In the genomic region with DNA sequence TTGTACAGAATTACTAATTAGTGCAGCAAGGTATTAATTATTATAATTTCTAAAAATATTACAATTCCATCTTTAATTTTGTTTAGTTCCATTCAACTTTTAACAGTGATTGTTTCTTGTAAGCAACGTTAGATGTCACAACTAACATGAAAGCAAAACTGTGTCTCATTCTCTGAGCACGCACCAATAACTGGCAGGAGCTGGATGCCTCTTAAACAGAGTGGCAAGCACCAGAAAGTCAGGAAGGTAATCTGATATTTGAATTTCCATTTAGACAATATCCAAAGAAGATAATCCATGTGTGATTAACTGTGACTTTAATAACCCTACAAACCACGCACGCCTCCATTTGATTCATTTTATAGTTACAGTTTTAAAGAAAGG, we compare ENCODE assay signal across 1 cellular context.
TF ChIP-seq lines count a peak whose summit lies in the region.

No MANE protein-coding gene starts in this region.

TF ChIP-seq in IMR-90, 13 proteins besides CTCF, POLR2A, EP300 and RAD21 (continued from another document):
- TF ChIP-seq, protein P1, sequence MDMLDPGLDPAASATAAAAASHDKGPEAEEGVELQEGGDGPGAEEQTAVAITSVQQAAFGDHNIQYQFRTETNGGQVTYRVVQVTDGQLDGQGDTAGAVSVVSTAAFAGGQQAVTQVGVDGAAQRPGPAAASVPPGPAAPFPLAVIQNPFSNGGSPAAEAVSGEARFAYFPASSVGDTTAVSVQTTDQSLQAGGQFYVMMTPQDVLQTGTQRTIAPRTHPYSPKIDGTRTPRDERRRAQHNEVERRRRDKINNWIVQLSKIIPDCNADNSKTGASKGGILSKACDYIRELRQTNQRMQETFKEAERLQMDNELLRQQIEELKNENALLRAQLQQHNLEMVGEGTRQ (IDR thresholded peaks at IDR 0.05; ENCODE audit: low read depth, low read length), result no peak
- TF ChIP-seq FOS (IDR thresholded peaks at IDR 0.05; ENCODE audit: low read depth, low read length), result no peak
- TF ChIP-seq, protein P2, sequence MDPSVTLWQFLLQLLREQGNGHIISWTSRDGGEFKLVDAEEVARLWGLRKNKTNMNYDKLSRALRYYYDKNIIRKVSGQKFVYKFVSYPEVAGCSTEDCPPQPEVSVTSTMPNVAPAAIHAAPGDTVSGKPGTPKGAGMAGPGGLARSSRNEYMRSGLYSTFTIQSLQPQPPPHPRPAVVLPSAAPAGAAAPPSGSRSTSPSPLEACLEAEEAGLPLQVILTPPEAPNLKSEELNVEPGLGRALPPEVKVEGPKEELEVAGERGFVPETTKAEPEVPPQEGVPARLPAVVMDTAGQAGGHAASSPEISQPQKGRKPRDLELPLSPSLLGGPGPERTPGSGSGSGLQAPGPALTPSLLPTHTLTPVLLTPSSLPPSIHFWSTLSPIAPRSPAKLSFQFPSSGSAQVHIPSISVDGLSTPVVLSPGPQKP (IDR thresholded peaks at IDR 0.05; ENCODE audit: borderline replicate concordance, low read depth, low read length), result no peak
- no peak for TF ChIP-seq MAZ (IDR thresholded peaks at IDR 0.05; ENCODE audit: borderline replicate concordance, low read depth, low read length)
- no peak for TF ChIP-seq NFE2L2 (IDR thresholded peaks at IDR 0.05; ENCODE audit: low read depth, low read length)
- TF ChIP-seq CHD1 (IDR thresholded peaks at IDR 0.05; ENCODE audit: low read depth, low read length), result no peak
- TF ChIP-seq SMC3 (IDR thresholded peaks at IDR 0.05; ENCODE audit: low read depth, low read length), result no peak
